15 cellular contexts compared by ENCODE assay signal in the genomic region with DNA sequence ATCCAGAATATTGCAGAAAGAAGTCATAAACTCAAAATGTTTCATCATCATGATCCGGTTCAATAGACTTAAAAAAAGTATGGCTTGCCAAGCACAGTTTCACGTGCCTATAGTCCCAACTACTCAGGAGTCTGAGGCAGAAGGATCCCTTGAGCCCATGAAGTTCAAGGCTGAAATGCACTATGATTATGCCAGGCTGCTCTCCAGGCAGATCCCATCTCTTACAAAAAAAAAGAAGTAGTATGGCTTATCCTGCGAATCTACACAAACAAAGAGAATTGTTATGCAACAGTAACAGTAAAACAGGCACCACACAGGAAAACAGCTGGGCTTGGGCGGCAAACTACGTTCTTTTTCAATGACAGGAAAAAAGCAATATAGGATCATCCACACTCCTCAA.
DNase-seq lines count a peak whose midpoint lies in the region; ATAC-seq and TF ChIP-seq lines count a peak whose summit lies in the region.
"Had no signal": no experiment of that assay in that cellular context is flagged by ENCODE, and none has a peak within 500 bp of the region (broad histone marks: within the 10 kb centered on the region; RNA-seq: fewer than 3 reads in every experiment).

No MANE protein-coding gene starts in this region.

- peaks cover 54% of the 10 kb centered on the region for H3K36me3 Mint-ChIP-seq in activated T-cell treated with anti-CD3 and anti-CD28 coated beads, Interleukin-2, amount 50 U/mL, for 24 hours (ENCODE audit: low read depth)

- H3K27ac Mint-ChIP-seq in activated T-cell treated with anti-CD3 and anti-CD28 coated beads, Interleukin-2, amount 50 U/mL, for 24 hours: no peak overlapping the region
- H3K27ac Mint-ChIP-seq: activated naive CD4-positive, alpha-beta T cell treated with anti-CD3 and anti-CD28 coated beads, Interleukin-2, amount 50 U/mL, for 24 hours had no signal

- peak; percentile 71 for ATAC-seq in Right ventricle myocardium superior (ENCODE audit: poor library complexity)
- ATAC-seq in upper lobe of right lung: peak; percentile 41
- ATAC-seq: A549 had no signal

- no peaks in the 10 kb centered on the region for H3K9me3 Mint-ChIP-seq in activated T-cell treated with anti-CD3 and anti-CD28 coated beads, Interleukin-2, amount 50 U/mL, for 24 hours
- H3K9me3 Mint-ChIP-seq: activated naive CD4-positive, alpha-beta T cell treated with anti-CD3 and anti-CD28 coated beads, Interleukin-2, amount 50 U/mL, for 24 hours had no signal

- H3K27me3 ChIP-seq in left ventricle myocardium inferior (ENCODE audit: low read depth) (no peaks in the 10 kb centered on the region), upper lobe of right lung (no peaks in the 10 kb centered on the region)

- DNase-seq in Right ventricle myocardium superior: no peak
- DNase-seq in left ventricle myocardium inferior: no peak
- DNase-seq in amniotic epithelial cell (ENCODE audit: low read depth): peak; percentile 48
- DNase-seq in iris pigment epithelial cell (ENCODE audit: low read depth): peak; percentile 69
- DNase-seq in upper lobe of right lung: no peak
- no peak for DNase-seq in activated T-cell treated with anti-CD3 and anti-CD28 coated beads, Interleukin-2, amount 50 U/mL, for 24 hours
- DNase-seq in activated T-cell treated with anti-CD3 and anti-CD28 coated beads, Interleukin-2, amount 50 U/mL, for 48 hours: no peak
- no peak for DNase-seq in NCI-H187 (lab: John Stamatoyannopoulos, UW)
- DNase-seq: DMS153; NCI-H69; SHP77; stimulated activated CD4-positive, alpha-beta T cell treated with anti-CD3 and anti-CD28 coated beads, Interleukin-15, amount 100 ng/mL, for 24 hours had no signal

- H3K36me3 ChIP-seq in left ventricle myocardium inferior (peaks cover 6% of the 10 kb centered on the region), upper lobe of right lung (peaks cover 14% of the 10 kb centered on the region)

- H3K4me3 ChIP-seq in left ventricle myocardium inferior (no peak overlapping the region), upper lobe of right lung (no peak overlapping the region)
- H3K4me3 ChIP-seq: A549 had no signal

- H3K27ac ChIP-seq in left ventricle myocardium inferior (replicated peaks): no peak overlapping the region
- H3K27ac ChIP-seq in upper lobe of right lung: no peak overlapping the region
- H3K27ac ChIP-seq: A549 had no signal

- H3K4me1 ChIP-seq in left ventricle myocardium inferior (peaks cover 5% of the 10 kb centered on the region), upper lobe of right lung (no peaks in the 10 kb centered on the region)

- TF ChIP-seq CTCF in left ventricle myocardium inferior (IDR thresholded peaks at IDR 0.05; ENCODE audit: borderline replicate concordance) (no peak), upper lobe of right lung (IDR thresholded peaks at IDR 0.05) (no peak)

- H3K9me3 ChIP-seq in left ventricle myocardium inferior (replicated peaks) (no peaks in the 10 kb centered on the region), upper lobe of right lung (no peaks in the 10 kb centered on the region)
- H3K9me3 ChIP-seq: A549 had no signal

- H3K4me3 Mint-ChIP-seq in activated T-cell treated with anti-CD3 and anti-CD28 coated beads, Interleukin-2, amount 50 U/mL, for 24 hours: no peak overlapping the region
- H3K4me3 Mint-ChIP-seq: activated naive CD4-positive, alpha-beta T cell treated with anti-CD3 and anti-CD28 coated beads, Interleukin-2, amount 50 U/mL, for 24 hours; neural crest cell had no signal

- H3K4me1 Mint-ChIP-seq in activated T-cell treated with anti-CD3 and anti-CD28 coated beads, Interleukin-2, amount 50 U/mL, for 24 hours (ENCODE audit: low read depth): peaks cover 9% of the 10 kb centered on the region
- H3K4me1 Mint-ChIP-seq: activated naive CD4-positive, alpha-beta T cell treated with anti-CD3 and anti-CD28 coated beads, Interleukin-2, amount 50 U/mL, for 24 hours had no signal

- no peaks in the 10 kb centered on the region for H3K27me3 Mint-ChIP-seq in activated T-cell treated with anti-CD3 and anti-CD28 coated beads, Interleukin-2, amount 50 U/mL, for 24 hours
- H3K27me3 Mint-ChIP-seq: activated naive CD4-positive, alpha-beta T cell treated with anti-CD3 and anti-CD28 coated beads, Interleukin-2, amount 50 U/mL, for 24 hours had no signal

- intact Hi-C loops in Right ventricle myocardium superior (cut with DNase I) (no loop called here), left ventricle myocardium inferior (cut with micrococcal nuclease) (no loop called here), upper lobe of right lung (cut with DNase I) (no loop called here)

Comparison
In these comparisons a context has a peak if more than half of its experiments do, and no peak if none do; other contexts are left out.
1. DNase-seq: peak in amniotic epithelial cell (single experiment) and iris pigment epithelial cell (single experiment); none in Right ventricle myocardium superior (single experiment), left ventricle myocardium inferior (single experiment), upper lobe of right lung (single experiment), activated T-cell treated with anti-CD3 and anti-CD28 coated beads, Interleukin-2, amount 50 U/mL, for 24 hours (single experiment), activated T-cell treated with anti-CD3 and anti-CD28 coated beads, Interleukin-2, amount 50 U/mL, for 48 hours (0 of 2) and NCI-H187 (0 of 2).